Comparison of ENCODE assay signal across 16 cellular contexts in the genomic region with DNA sequence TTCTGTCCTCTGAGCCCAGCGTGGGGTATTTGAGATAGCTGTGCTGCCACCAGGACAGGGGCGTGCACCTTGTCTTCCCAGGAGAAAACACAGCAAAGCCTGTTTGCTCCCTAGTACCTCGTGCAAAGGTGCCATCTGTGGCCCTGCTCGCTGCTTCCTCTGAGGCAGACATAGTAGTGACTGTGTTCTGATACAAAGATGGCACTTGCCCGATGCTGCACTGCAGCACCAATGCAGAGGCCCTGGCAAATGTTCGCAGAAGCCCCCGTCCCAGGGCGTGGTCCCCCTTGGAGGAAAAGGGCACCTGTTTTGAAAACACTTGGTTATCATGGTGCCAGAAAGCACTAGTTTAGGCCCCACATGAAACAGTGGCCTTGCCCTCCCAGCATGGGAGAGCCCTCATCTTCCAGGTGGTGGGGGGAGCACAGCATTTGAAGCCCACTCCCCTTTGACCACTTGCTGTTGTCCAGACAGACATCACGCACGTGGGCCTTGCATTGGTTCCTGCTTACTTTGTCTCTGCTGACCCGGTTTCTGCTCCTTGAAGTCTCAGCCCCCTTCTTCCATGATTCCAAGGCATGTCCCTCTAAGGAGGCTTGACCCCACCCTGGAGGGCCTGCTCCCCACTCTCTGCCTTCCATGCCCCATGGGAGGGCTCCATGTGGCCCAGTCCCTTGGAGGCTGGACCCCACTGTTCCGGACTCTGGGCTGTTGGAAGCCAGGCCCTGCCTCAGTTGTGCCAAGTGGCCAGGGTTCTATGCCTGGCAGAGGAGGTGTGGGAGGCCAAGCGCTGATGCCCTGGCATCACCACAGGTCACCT.
DNase-seq lines count a peak whose midpoint lies in the region; ATAC-seq and TF ChIP-seq lines count a peak whose summit lies in the region.
"Had no signal": no experiment of that assay in that cellular context is flagged by ENCODE, and none has a peak within 500 bp of the region (broad histone marks: within the 10 kb centered on the region; RNA-seq: fewer than 3 reads in every experiment).

No MANE protein-coding gene starts in this region.

- no peaks in the 10 kb centered on the region for H3K4me1 Mint-ChIP-seq in Calu3 (ENCODE audit: low read depth, unreplicated experiment)
- H3K4me1 Mint-ChIP-seq: activated naive CD8-positive, alpha-beta T cell treated with anti-CD3 and anti-CD28 coated beads for 36 hours; nephron had no signal

- no peak overlapping the region for H3K4me3 Mint-ChIP-seq in Calu3 (ENCODE audit: low read depth, unreplicated experiment)
- H3K4me3 Mint-ChIP-seq: activated naive CD8-positive, alpha-beta T cell treated with anti-CD3 and anti-CD28 coated beads for 36 hours; activated T-cell treated with anti-CD3 and anti-CD28 coated beads, Interleukin-2, amount 50 U/mL, for 4 hours; CD4-positive, alpha-beta T cell; nephron had no signal

- intact Hi-C loops in Right ventricle myocardium superior (cut with DNase I): no loop called here
- intact Hi-C loops in left cardiac atrium (cut with DNase I): no loop called here
- intact Hi-C loops in lower lobe of right lung (cut with DNase I): no loop called here
- intact Hi-C loops in upper lobe of right lung (cut with DNase I): no loop called here
- intact Hi-C loops in Calu3 (cut with micrococcal nuclease; ENCODE audit: unreplicated experiment): no loop called here

- H3K36me3 Mint-ChIP-seq in Calu3 (ENCODE audit: insufficient read depth, unreplicated experiment): no peaks in the 10 kb centered on the region

- ATAC-seq in Right ventricle myocardium superior (ENCODE audit: poor library complexity) (no peak), left cardiac atrium (no peak), lower lobe of right lung (no peak), upper lobe of right lung (no peak), foreskin keratinocyte (no peak)
- ATAC-seq: activated T-cell treated with anti-CD3 and anti-CD28 coated beads, Interleukin-2, amount 50 U/mL, for 4 hours had no signal

- DNase-seq in Right ventricle myocardium superior (peak; percentile 33), left cardiac atrium (no peak), HEK293T (ENCODE audit: extremely low spot score) (peak; percentile 3), lower lobe of right lung (peak; percentile 37), upper lobe of right lung (peak; percentile 55), RPMI8226 (no peak), Calu3 (no peak), foreskin keratinocyte (no peak)
- DNase-seq: activated naive CD8-positive, alpha-beta T cell treated with anti-CD3 and anti-CD28 coated beads for 36 hours; dermis blood vessel endothelial cell; NCI-H510A treated with DMSO at 0.1 percent for 48 hours had no signal

- no TSS peak for BruUV-seq in Calu3 (replicated peaks; lab: Mats Ljungman, UMichigan)

- no peak overlapping the region for H3K4me3 ChIP-seq in lower lobe of right lung
- H3K4me3 ChIP-seq in upper lobe of right lung: no peak overlapping the region
- H3K4me3 ChIP-seq: suprapubic skin had no signal

- H3K27me3 ChIP-seq in lower lobe of right lung (ENCODE audit: low read depth): no peaks in the 10 kb centered on the region
- no peaks in the 10 kb centered on the region for H3K27me3 ChIP-seq in upper lobe of right lung
- no peaks in the 10 kb centered on the region for H3K27me3 ChIP-seq in foreskin keratinocyte
- H3K27me3 ChIP-seq: suprapubic skin had no signal

- H3K27me3 Mint-ChIP-seq in Calu3 (ENCODE audit: unreplicated experiment): peaks cover 20% of the 10 kb centered on the region
- H3K27me3 Mint-ChIP-seq: activated naive CD8-positive, alpha-beta T cell treated with anti-CD3 and anti-CD28 coated beads for 36 hours; CD4-positive, alpha-beta T cell had no signal

- no peak for TF ChIP-seq CTCF in lower lobe of right lung (IDR thresholded peaks at IDR 0.05)
- TF ChIP-seq CTCF in upper lobe of right lung (IDR thresholded peaks at IDR 0.05): no peak
- no peak for TF ChIP-seq CTCF in Calu3 (IDR thresholded peaks at IDR 0.05; ENCODE audit: unreplicated experiment)
- no peak for TF ChIP-seq CTCF in foreskin keratinocyte (conservative IDR thresholded peaks at IDR 0.05)

- no peak overlapping the region for H3K27ac Mint-ChIP-seq in Calu3 (ENCODE audit: unreplicated experiment)
- H3K27ac Mint-ChIP-seq: activated naive CD8-positive, alpha-beta T cell treated with anti-CD3 and anti-CD28 coated beads for 36 hours; CD4-positive, alpha-beta T cell; nephron had no signal

- POLR2A ChIA-PET in HEK293T (lab: Yijun Ruan, JAX): no interaction called here

- no peaks in the 10 kb centered on the region for H3K4me1 ChIP-seq in lower lobe of right lung
- no peaks in the 10 kb centered on the region for H3K4me1 ChIP-seq in upper lobe of right lung
- no peaks in the 10 kb centered on the region for H3K4me1 ChIP-seq in foreskin keratinocyte
- H3K4me1 ChIP-seq: suprapubic skin had no signal

- H3K9me3 ChIP-seq in lower lobe of right lung: no peaks in the 10 kb centered on the region
- no peaks in the 10 kb centered on the region for H3K9me3 ChIP-seq in upper lobe of right lung
- H3K9me3 ChIP-seq: suprapubic skin had no signal

- CTCF ChIA-PET in HEK293T (lab: Yijun Ruan, JAX) (no interaction called here), Calu3 (lab: Charles Lee) (no interaction called here)

- H3K36me3 ChIP-seq in lower lobe of right lung (no peaks in the 10 kb centered on the region), upper lobe of right lung (no peaks in the 10 kb centered on the region)
- H3K36me3 ChIP-seq: suprapubic skin had no signal

- no peaks in the 10 kb centered on the region for H3K9me3 Mint-ChIP-seq in Calu3 (ENCODE audit: low read depth, unreplicated experiment)
- H3K9me3 Mint-ChIP-seq: CD4-positive, alpha-beta T cell had no signal

- H3K27ac ChIP-seq in lower lobe of right lung (no peak overlapping the region), upper lobe of right lung (no peak overlapping the region), foreskin keratinocyte (no peak overlapping the region)
- H3K27ac ChIP-seq: KMS-11, suprapubic skin had no signal

TF ChIP-seq in HEK293T, 16 proteins besides CTCF, POLR2A, EP300 and RAD21:
- TF ChIP-seq SP1 (IDR thresholded peaks at IDR 0.05): no peak
- TF ChIP-seq L3MBTL2 (conservative IDR thresholded peaks at IDR 0.05): no peak
- no peak for TF ChIP-seq TARDBP (IDR thresholded peaks at IDR 0.05)
- no peak for TF ChIP-seq ELF4 (IDR thresholded peaks at IDR 0.05)
- no peak for TF ChIP-seq FOXA1 (IDR thresholded peaks at IDR 0.05)
- TF ChIP-seq CTBP1 (IDR thresholded peaks at IDR 0.05; ENCODE audit: borderline replicate concordance): no peak
- no peak for TF ChIP-seq ARNT (IDR thresholded peaks at IDR 0.05)
- TF ChIP-seq FOXK2 (IDR thresholded peaks at IDR 0.05): no peak
- no peak for TF ChIP-seq NFRKB (IDR thresholded peaks at IDR 0.05)
- no peak for TF ChIP-seq LEF1 (IDR thresholded peaks at IDR 0.05; ENCODE audit: borderline replicate concordance)
- no peak for TF ChIP-seq SUZ12 (IDR thresholded peaks at IDR 0.05)
- no peak for TF ChIP-seq FOXM1 (IDR thresholded peaks at IDR 0.05; ENCODE audit: borderline replicate concordance)
- no peak for TF ChIP-seq ZNF384 (IDR thresholded peaks at IDR 0.05)

Comparison
In these comparisons a context has a peak if more than half of its experiments do, and no peak if none do; other contexts are left out.
1. DNase-seq: peak in Right ventricle myocardium superior (single experiment), HEK293T (single experiment), lower lobe of right lung (single experiment) and upper lobe of right lung (single experiment); none in left cardiac atrium (single experiment), RPMI8226 (single experiment), Calu3 (single experiment) and foreskin keratinocyte (0 of 2).